Comparison of ENCODE assay signal across 25 cellular contexts in genomic region chr9:8804618-8805017, GRCh38.
"Had no signal": no experiment of that assay in that cellular context is flagged by ENCODE, and none has a peak within 500 bp of the region (broad histone marks: within the 10 kb centered on the region; RNA-seq: fewer than 3 reads in every experiment).

No MANE protein-coding gene starts in this region.

- H3K9ac ChIP-seq: neural progenitor cell, parathyroid adenoma had no signal

- H3K4me1 ChIP-seq: esophagus squamous epithelium, heart right ventricle, parathyroid adenoma, stomach, thyroid gland, vagina had no signal

- H3K27me3 ChIP-seq: esophagus squamous epithelium, heart right ventricle, neural progenitor cell, stomach, thyroid gland, vagina had no signal

- H3K36me3 ChIP-seq: esophagus squamous epithelium, heart right ventricle, neural progenitor cell, stomach, thyroid gland, vagina had no signal

- ATAC-seq: effector memory CD8-positive, alpha-beta T cell; heart right ventricle; left ventricle myocardium superior; naive thymus-derived CD4-positive, alpha-beta T cell; sciatic nerve; stimulated activated effector memory CD8-positive, alpha-beta T cell treated with anti-CD3 and anti-CD28 coated beads, Interleukin-12 subunit alpha, Interleukin-12 subunit beta, amount 100 ng/mL, for 72 hours had no signal

- H3K9me3 ChIP-seq: esophagus squamous epithelium, heart right ventricle, stomach, thyroid gland, vagina had no signal

- FAIRE-seq: endometrium, keratinocyte had no signal

- DNase-seq: cortex of kidney; effector memory CD8-positive, alpha-beta T cell; erythroblast; esophagus squamous epithelium; foreskin melanocyte; glutamatergic neuron; heart right ventricle; hypothalamus; immature natural killer cell; left ventricle myocardium superior; naive thymus-derived CD4-positive, alpha-beta T cell; stimulated activated CD4-positive, alpha-beta T cell treated with anti-CD3 and anti-CD28 coated beads, Interleukin-2, amount 100 ng/mL, for 24 hours; stimulated activated CD4-positive, alpha-beta T cell treated with anti-CD3 and anti-CD28 coated beads, Interleukin-4, amount 100 ng/mL, for 24 hours; stimulated activated naive CD4-positive, alpha-beta T cell treated with Interleukin-2 at 50 U/mL for 16 hours; stomach; thyroid gland; trophoblast cell had no signal

- H3K4me3 ChIP-seq: esophagus squamous epithelium, heart right ventricle, lung, neural progenitor cell, stomach, thyroid gland, vagina had no signal

- H3K27ac ChIP-seq: esophagus squamous epithelium, heart right ventricle, neural progenitor cell, parathyroid adenoma, stomach, thyroid gland, vagina had no signal
